In the genomic region with DNA sequence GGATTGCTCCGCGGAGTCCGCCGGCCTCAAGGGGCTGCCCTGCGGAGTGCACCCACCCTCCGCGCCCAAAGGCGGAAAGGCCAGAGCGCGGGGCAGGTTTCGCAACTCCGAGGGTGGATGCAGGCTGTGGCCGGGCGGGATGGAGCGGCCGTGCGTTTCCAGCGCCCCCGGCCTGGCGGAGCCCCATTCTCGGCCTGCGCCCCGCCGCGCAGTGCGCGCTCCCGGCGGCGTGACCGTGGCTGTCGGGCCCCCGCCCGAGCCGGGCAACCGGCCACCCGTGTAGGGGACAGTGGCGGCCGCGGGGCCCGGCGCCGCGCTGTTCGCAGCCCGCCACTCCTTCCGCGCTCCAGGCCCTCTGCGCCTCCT, we compare ENCODE assay signal across 8 cellular contexts. TPM values are rescaled to one million over a fixed set of nuclear protein-coding genes. Genes with fewer than 3 reads are reported as not detected.
DNase-seq lines count a peak whose midpoint lies in the region; ATAC-seq and TF ChIP-seq lines count a peak whose summit lies in the region.

No MANE protein-coding gene starts in this region.

- H2AFZ ChIP-seq in neuron (ENCODE audit: low read depth, low read length) = peak overlapping the region; percentile 84

- peaks cover 31% of the 10 kb centered on the region for H3K4me1 ChIP-seq in neuron (ENCODE audit: insufficient read depth, low read length)

- no peaks in the 10 kb centered on the region for H3K36me3 ChIP-seq in neuron (ENCODE audit: insufficient read depth, low read length)

- DNase-seq in NOMO-1 (lab: John Stamatoyannopoulos, UW; ENCODE audit: unreplicated experiment in 2 of 2) (peak; percentile 33 to 34), NOMO-1 treated with dmso at 0.1 percent for 144 hours (lab: John Stamatoyannopoulos, UW; ENCODE audit: unreplicated experiment) (no peak), fibroblast of the aortic adventitia (ENCODE audit: low read depth) (no peak), foreskin melanocyte (no peak)

- H3K27me3 ChIP-seq in neuron (ENCODE audit: insufficient read depth, low read length) = peaks cover 26% of the 10 kb centered on the region

- ATAC-seq in HG02970 (IDR thresholded peaks at IDR 0.05; ENCODE audit: low FRiP score, unreplicated experiment) (peak; percentile 22), HG02840 (IDR thresholded peaks at IDR 0.05; ENCODE audit: low FRiP score, unreplicated experiment) (no peak)

- H3K9me3 ChIP-seq in neuron (ENCODE audit: low read length) = no peaks in the 10 kb centered on the region

- TF ChIP-seq CTCF in WI38 (IDR thresholded peaks at IDR 0.05; ENCODE audit: low read depth, low read length) (no peak), fibroblast of the aortic adventitia (IDR thresholded peaks at IDR 0.05; ENCODE audit: insufficient read depth, low read length) (no peak)

- H3K4me3 ChIP-seq in WI38 (ENCODE audit: low read depth, low read length) = peak overlapping the region; percentile 78
- H3K4me3 ChIP-seq in fibroblast of the aortic adventitia (ENCODE audit: low read depth, low read length) = peak overlapping the region; percentile 88
- peak overlapping the region; percentile 82 for H3K4me3 ChIP-seq in neuron (ENCODE audit: low read length)

RNA-seq across cellular contexts. Expression of gene SETD7, which starts 0.3 kb away (rescaled TPM):
- 80.3 and 134 TPM in 2 replicates for total RNA-seq in fibroblast of the aortic adventitia (ENCODE audit: low replicate concordance)

Comparison
In these comparisons a context has a peak if more than half of its experiments do, and no peak if none do; other contexts are left out.
1. DNase-seq: peak in NOMO-1 (2 of 2); none in NOMO-1 treated with dmso at 0.1 percent for 144 hours (single experiment), fibroblast of the aortic adventitia (single experiment) and foreskin melanocyte (single experiment).
2. Peak in every context shown above with its lines, with median percentiles within 50 percentile points of each other: H3K4me3 ChIP-seq.